In the genomic region with DNA sequence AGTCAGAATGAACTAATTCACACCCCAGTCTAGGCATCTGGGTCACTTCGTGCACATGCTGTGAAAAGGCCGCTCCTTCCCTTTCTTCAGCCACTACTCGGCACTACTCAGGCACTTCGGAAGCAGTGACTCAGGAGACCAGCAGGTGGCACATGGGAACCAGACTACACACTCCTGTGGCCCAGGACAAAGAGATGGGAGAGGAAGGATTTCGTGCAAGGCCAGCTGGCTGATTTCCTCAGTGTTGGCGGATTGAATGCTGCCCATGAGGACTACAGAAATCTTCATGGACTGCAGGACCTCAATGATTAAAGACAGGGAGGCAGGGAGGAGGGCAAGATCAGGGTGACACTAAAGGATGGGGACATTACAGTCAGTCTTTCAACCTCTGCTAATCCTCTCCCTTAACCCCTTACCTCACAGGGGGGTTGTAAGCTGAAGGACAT, we compare ENCODE assay signal across 8 cellular contexts.
A peak's percentile ranks its signal among the peaks of the same experiment; 100 is the strongest.
DNase-seq lines count a peak whose midpoint lies in the region; ATAC-seq and TF ChIP-seq lines count a peak whose summit lies in the region.

No MANE protein-coding gene starts in this region.

- H3K36me3 ChIP-seq in A673 (ENCODE audit: insufficient read depth, low read length, poor library complexity, severe bottlenecking) = no peaks in the 10 kb centered on the region
- no peaks in the 10 kb centered on the region for H3K36me3 ChIP-seq in skeletal muscle satellite cell (ENCODE audit: insufficient read depth, low read length)

- H3K4me2 ChIP-seq in skeletal muscle satellite cell (ENCODE audit: low read length) = peak overlapping the region; percentile 61

- H3K27me3 ChIP-seq in A673 (replicated peaks; ENCODE audit: insufficient read depth, low read depth, low read length, poor library complexity) (no peaks in the 10 kb centered on the region), skeletal muscle satellite cell (ENCODE audit: control insufficient read depth, insufficient read depth, low read length) (peaks cover 26% of the 10 kb centered on the region)

- H3K4me1 ChIP-seq in A673 (ENCODE audit: insufficient read depth, low read length, poor library complexity, severe bottlenecking) (no peaks in the 10 kb centered on the region), skeletal muscle satellite cell (ENCODE audit: control insufficient read depth, insufficient read depth, low read length) (peaks cover 3% of the 10 kb centered on the region)

- ATAC-seq in GM18505 (IDR thresholded peaks at IDR 0.05; ENCODE audit: unreplicated experiment) (peak; percentile 49), HG02938 (IDR thresholded peaks at IDR 0.05; ENCODE audit: unreplicated experiment) (peak; percentile 48)

- TF ChIP-seq CTCF in A673 (conservative IDR thresholded peaks at IDR 0.05; ENCODE audit: low read depth, low read length) (peak; percentile 91), astrocyte of the spinal cord (IDR thresholded peaks at IDR 0.05; ENCODE audit: low read depth, low read length) (peak; percentile 95)

- H3K4me3 ChIP-seq in A673 (ENCODE audit: low read depth, low read length, poor library complexity, severe bottlenecking) = no peak overlapping the region
- H3K4me3 ChIP-seq in astrocyte of the spinal cord (ENCODE audit: low read depth, low read length) = no peak overlapping the region
- H3K4me3 ChIP-seq in skeletal muscle satellite cell (ENCODE audit: low read length) = no peak overlapping the region

- BruUV-seq in A673 (replicated peaks; lab: Mats Ljungman, UMichigan) = no TSS peak

- CTCF ChIA-PET in A673 (lab: Charles Lee) = interaction anchor here (0.6 to 0.8 kb wide), 2 partner anchors 15 to 72 kb away, joined by 3 read pairs; no protein-coding TSS in a partner anchor

- H3K27ac ChIP-seq in A673 (ENCODE audit: low read depth, low read length, poor library complexity, severe bottlenecking) = no peak overlapping the region

- POLR2A ChIA-PET in A673 (lab: Charles Lee; ENCODE audit: low non-redundant PET) = no interaction called here

- in situ Hi-C loops in astrocyte of the spinal cord (cut with HindIII; ENCODE audit: low sequenced_read_pairs) = no loop called here

- H3K9ac ChIP-seq in skeletal muscle satellite cell (ENCODE audit: low read depth, low read length) = no peak overlapping the region

- H3K9me3 ChIP-seq in A673 (ENCODE audit: low read depth, low read length, poor library complexity, severe bottlenecking) = no peaks in the 10 kb centered on the region
- H3K9me3 ChIP-seq in skeletal muscle satellite cell (replicated peaks; ENCODE audit: low read length) = no peaks in the 10 kb centered on the region

- TF ChIP-seq POLR2A in GM18505 (IDR thresholded peaks at IDR 0.05; ENCODE audit: borderline replicate concordance, extremely low read depth, insufficient read depth, insufficient read length) = no peak

- intact Hi-C loops in A673 (cut with micrococcal nuclease; ENCODE audit: unreplicated experiment) = loop anchor here (1.0 to 10.0 kb wide), 5 partner anchors 307 to 941 kb away; no protein-coding TSS in a partner anchor

- DNase-seq in A673 (ENCODE audit: low spot score) = peak; percentile 86
- peak; percentile 59 for DNase-seq in NCI-H187 treated with DMSO at 0.1 percent for 48 hours (lab: John Stamatoyannopoulos, UW)
- DNase-seq in T-helper 2 cell = peak in 4 of 5 experiments; percentile 12 to 64 (median 34)
- DNase-seq in astrocyte of the spinal cord (ENCODE audit: low read depth, low spot score) = peak; percentile 84
- DNase-seq in hippocampal formation (lab: John Stamatoyannopoulos, UW) = peak; percentile 61 to 84

Comparison
In these comparisons a context has a peak if more than half of its experiments do, and no peak if none do; other contexts are left out.
1. DNase-seq: peak in every context shown above with its lines; median percentile 86 in A673; 84 in astrocyte of the spinal cord; 72 in hippocampal formation; 59 in NCI-H187 treated with DMSO at 0.1 percent for 48 hours; 34 in T-helper 2 cell.